Comparison of ENCODE assay signal across 8 cellular contexts in genomic region chr19:47729468-47729798, GRCh38. TPM values are rescaled to one million over a fixed set of nuclear protein-coding genes. Genes with fewer than 3 reads are reported as not detected.
A peak's percentile ranks its signal among the peaks of the same experiment; 100 is the strongest.
DNase-seq lines count a peak whose midpoint lies in the region; ATAC-seq, FAIRE-seq and TF ChIP-seq lines count a peak whose summit lies in the region.

No MANE protein-coding gene starts in this region.

- peak; percentile 88 for ATAC-seq in body of pancreas
- ATAC-seq in stimulated activated naive CD8-positive, alpha-beta T cell treated with anti-CD3 and anti-CD28 coated beads, Interleukin-15, amount 100 ng/mL, for 72 hours, result peak; percentile 62
- no peak for ATAC-seq in GM21381 (IDR thresholded peaks at IDR 0.05; ENCODE audit: unreplicated experiment)

- intact Hi-C loops in body of pancreas (cut with DNase I), result no loop called here

- TF ChIP-seq CTCF in body of pancreas (IDR thresholded peaks at IDR 0.05), result no peak
- no peak for TF ChIP-seq CTCF in keratinocyte (optimal IDR thresholded peaks at IDR 0.05 in 1 of 3, IDR thresholded peaks at IDR 0.05 in 1 of 3, conservative IDR thresholded peaks at IDR 0.05 in 1 of 3; ENCODE audit: extremely low read depth in 1 of 3, insufficient read depth in 2 of 3, low read length in 3 of 3)

- peak overlapping the region; percentile 90 for H3K4me2 ChIP-seq in keratinocyte (ENCODE audit: control insufficient read depth, extremely low read depth, insufficient read depth, low read depth, low read length)

- H3K27me3 ChIP-seq in HUES64 (ENCODE audit: insufficient read depth, low read length), result no peaks in the 10 kb centered on the region
- no peaks in the 10 kb centered on the region for H3K27me3 ChIP-seq in body of pancreas
- H3K27me3 ChIP-seq in keratinocyte (ENCODE audit: control insufficient read depth, extremely low read depth, insufficient read depth, low read length), result no peaks in the 10 kb centered on the region

- H3K36me3 ChIP-seq in HUES64 (ENCODE audit: insufficient read depth, low read length) (no peaks in the 10 kb centered on the region), body of pancreas (replicated peaks in 1 of 2; ENCODE audit: insufficient read depth in 1 of 2, low read depth in 2 of 2) (no peaks in the 10 kb centered on the region), keratinocyte (ENCODE audit: control insufficient read depth in 2 of 2, extremely low read depth in 1 of 2, insufficient read depth in 2 of 2, low read length in 2 of 2) (peaks cover 24 to 41% of the 10 kb centered on the region in 2 experiments)

- peaks cover 28% of the 10 kb centered on the region for H3K4me1 Mint-ChIP-seq in stimulated activated naive CD8-positive, alpha-beta T cell treated with anti-CD3 and anti-CD28 coated beads, Interleukin-15, amount 100 ng/mL, for 72 hours

- peaks cover 25% of the 10 kb centered on the region for H3K79me2 ChIP-seq in keratinocyte (ENCODE audit: control insufficient read depth, insufficient read depth, low read length)

- 3% methylated on average over 9 of the region's 9 CpGs for WGBS in HUES64
- 15 to 32% methylated on average over 9 of the region's 9 CpGs for WGBS in body of pancreas, 2 donors

- peaks cover 43% of the 10 kb centered on the region for H3K27me3 Mint-ChIP-seq in stimulated activated naive CD8-positive, alpha-beta T cell treated with anti-CD3 and anti-CD28 coated beads, Interleukin-15, amount 100 ng/mL, for 72 hours

- H2AFZ ChIP-seq in keratinocyte (ENCODE audit: control insufficient read depth, low read length), result no peak overlapping the region

- H3K4me3 ChIP-seq in HUES64 (ENCODE audit: low read length), result peak overlapping the region; percentile 64
- H3K4me3 ChIP-seq in body of pancreas, result no peak overlapping the region
- peak overlapping the region; percentile 19 to 67 (median 66) for H3K4me3 ChIP-seq in keratinocyte (ENCODE audit: control insufficient read depth in 2 of 3, extremely low read depth in 1 of 3, insufficient read depth in 2 of 3, low read depth in 1 of 3, low read length in 3 of 3)

- peak overlapping the region in 1 of 2 donors; percentile 54 for H3K27ac Mint-ChIP-seq in stimulated activated naive CD8-positive, alpha-beta T cell treated with anti-CD3 and anti-CD28 coated beads, Interleukin-15, amount 100 ng/mL, for 72 hours

- peak overlapping the region; percentile 79 to 89 for H3K4me3 Mint-ChIP-seq in stimulated activated naive CD8-positive, alpha-beta T cell treated with anti-CD3 and anti-CD28 coated beads, Interleukin-15, amount 100 ng/mL, for 72 hours

- in situ Hi-C loops in ACHN (cut with HindIII; ENCODE audit: low pct_ligation_motif_present, low pct_unique_long_range_greater_than_20kb, low sequenced_read_pairs), result no loop called here

- H3K27ac ChIP-seq in HUES64 (ENCODE audit: low read depth, low read length), result peak overlapping the region; percentile 19; the same call in 1 of the 2 replicates
- H3K27ac ChIP-seq in body of pancreas, result peak overlapping the region; percentile 71 to 84 (median 80)
- H3K27ac ChIP-seq in keratinocyte (ENCODE audit: control insufficient read depth, insufficient read depth, low read length), result peak overlapping the region; percentile 94

- dilution Hi-C loops in keratinocyte (cut with MboI; ENCODE audit: extremely low pct_ligation_motif_present, low sequenced_read_pairs), result no loop called here

- H3K9me3 Mint-ChIP-seq in stimulated activated naive CD8-positive, alpha-beta T cell treated with anti-CD3 and anti-CD28 coated beads, Interleukin-15, amount 100 ng/mL, for 72 hours, result no peaks in the 10 kb centered on the region

- peaks cover 6% of the 10 kb centered on the region; the same call in 1 of the 2 replicates for H3K4me1 ChIP-seq in HUES64 (ENCODE audit: insufficient read depth, low read length)
- H3K4me1 ChIP-seq in body of pancreas, result peaks cover 32% of the 10 kb centered on the region
- H3K4me1 ChIP-seq in keratinocyte (ENCODE audit: control insufficient read depth, extremely low read depth, insufficient read depth, low read length), result peaks cover 37% of the 10 kb centered on the region

- H3K9me1 ChIP-seq in keratinocyte (ENCODE audit: control insufficient read depth, extremely low read depth, insufficient read depth, low read length), result no peaks in the 10 kb centered on the region

- FAIRE-seq in keratinocyte (lab: Jason Lieb, UNC), result peak; percentile 66

- H4K20me1 ChIP-seq in keratinocyte (ENCODE audit: control insufficient read depth, extremely low read depth, insufficient read depth, low read length), result peaks cover 2% of the 10 kb centered on the region

- H3K9me3 ChIP-seq in HUES64 (ENCODE audit: insufficient read depth, low read depth, low read length) (no peaks in the 10 kb centered on the region), body of pancreas (no peaks in the 10 kb centered on the region), keratinocyte (ENCODE audit: control insufficient read depth, low read depth, low read length) (no peaks in the 10 kb centered on the region)

- DNase-seq in ACHN (peak; percentile 86), body of pancreas (peak; percentile 80 to 94 (median 88)), keratinocyte (ENCODE audit: low read depth, low spot score) (no peak), nucleus accumbens (lab: John Stamatoyannopoulos, UW) (no peak)
- no peak for DNase-seq in stimulated activated naive CD8-positive, alpha-beta T cell treated with anti-CD3 and anti-CD28 coated beads, Interleukin-15, amount 100 ng/mL, for 72 hours
- DNase-seq in activated CD4-positive, CD25-positive, alpha-beta regulatory T cell (lab: John Stamatoyannopoulos, UW), result no peak

- H3K9ac ChIP-seq in HUES64 (ENCODE audit: low read depth, low read length) (peak overlapping the region; percentile 48; the same call in 1 of the 2 replicates), keratinocyte (ENCODE audit: control insufficient read depth, extremely low read depth, insufficient read depth, low read length) (peak overlapping the region; percentile 77)

- peak in 1 of 3 donors; percentile 20 for TF ChIP-seq POLR2A in body of pancreas (IDR thresholded peaks at IDR 0.05)

RNA-seq across cellular contexts. Expression of gene NOP53, which starts 15.9 kb away (rescaled TPM):
- 205 TPM for polyA plus RNA-seq in HUES64 (2013, experiment 1 of 2)
- polyA plus RNA-seq in HUES64 (2013, experiment 2 of 2), result 209 TPM
- total RNA-seq in body of pancreas, result 100 to 1,000 TPM; 436 to 761 TPM
- 64.5 to 80.2 TPM (median 73.9 TPM) in 3 replicates for polyA plus RNA-seq in keratinocyte
- 126 TPM for polyA plus RNA-seq in keratinocyte (2011; ENCODE audit: low read depth)
- polyA plus RNA-seq in keratinocyte (2011; cell fraction: cytosol; rRNA removed), result 33.7 and 90.4 TPM in 2 replicates
- 50.2 and 59.6 TPM in 2 replicates for polyA plus RNA-seq in keratinocyte (2011; cell fraction: nucleus; rRNA removed)
- polyA plus RNA-seq in keratinocyte (2012; ENCODE audit: low replicate concordance), result 137 and 149 TPM in 2 replicates
- polyA minus RNA-seq in keratinocyte, result 29.1 to 62.5 TPM (median 32.3 TPM) in 3 replicates
- polyA minus RNA-seq in keratinocyte (2011; cell fraction: cytosol; rRNA and poly(A)+ RNA removed), result 129 TPM
- 28.0 and 30.9 TPM in 2 replicates for polyA minus RNA-seq in keratinocyte (2011; cell fraction: nucleus; rRNA and poly(A)+ RNA removed)

RNA-seq across cellular contexts. Expression of gene EHD2, which starts 16.2 kb away (rescaled TPM):
- 7.1 TPM for polyA plus RNA-seq in HUES64 (2013, experiment 1 of 2)
- 7.3 TPM for polyA plus RNA-seq in HUES64 (2013, experiment 2 of 2)
- total RNA-seq in body of pancreas, result 10 to 100 TPM; 41.2 to 66.3 TPM
- polyA plus RNA-seq in keratinocyte, result 18.3 to 48.5 TPM (median 23.7 TPM) in 3 replicates
- 35.1 TPM for polyA plus RNA-seq in keratinocyte (2011; ENCODE audit: low read depth)
- polyA plus RNA-seq in keratinocyte (2011; cell fraction: cytosol; rRNA removed), result 43.9 and 91.5 TPM in 2 replicates
- 95.6 and 141 TPM in 2 replicates for polyA plus RNA-seq in keratinocyte (2011; cell fraction: nucleus; rRNA removed)
- polyA plus RNA-seq in keratinocyte (2012; ENCODE audit: low replicate concordance), result 71.1 and 183 TPM in 2 replicates
- polyA minus RNA-seq in keratinocyte, result 26.8 to 216 TPM (median 31.6 TPM) in 3 replicates
- 198 TPM for polyA minus RNA-seq in keratinocyte (2011; cell fraction: cytosol; rRNA and poly(A)+ RNA removed)
- polyA minus RNA-seq in keratinocyte (2011; cell fraction: nucleus; rRNA and poly(A)+ RNA removed), result 114 and 133 TPM in 2 replicates

RNA-seq across cellular contexts. Expression of gene SELENOW, which starts 49.1 kb away (rescaled TPM):
- polyA plus RNA-seq in HUES64 (2013, experiment 1 of 2), result 242 TPM
- 230 TPM for polyA plus RNA-seq in HUES64 (2013, experiment 2 of 2)
- 100 to 1,000 TPM; 189 to 296 TPM for total RNA-seq in body of pancreas
- 421 to 777 TPM (median 509 TPM) in 3 replicates for polyA plus RNA-seq in keratinocyte
- 95.6 TPM for polyA plus RNA-seq in keratinocyte (2011; ENCODE audit: low read depth)
- polyA plus RNA-seq in keratinocyte (2011; cell fraction: cytosol; rRNA removed), result 628 and 828 TPM in 2 replicates
- polyA plus RNA-seq in keratinocyte (2011; cell fraction: nucleus; rRNA removed), result 193 and 224 TPM in 2 replicates
- 242 and 370 TPM in 2 replicates for polyA plus RNA-seq in keratinocyte (2012; ENCODE audit: low replicate concordance)
- 130 to 266 TPM (median 265 TPM) in 3 replicates for polyA minus RNA-seq in keratinocyte
- 221 TPM for polyA minus RNA-seq in keratinocyte (2011; cell fraction: cytosol; rRNA and poly(A)+ RNA removed)
- 38.6 and 40.7 TPM in 2 replicates for polyA minus RNA-seq in keratinocyte (2011; cell fraction: nucleus; rRNA and poly(A)+ RNA removed)

Comparison
In these comparisons a context has a peak if more than half of its experiments do, and no peak if none do; other contexts are left out.
1. DNase-seq: peak in ACHN (single experiment) and body of pancreas (4 of 4); none in keratinocyte (single experiment), stimulated activated naive CD8-positive, alpha-beta T cell treated with anti-CD3 and anti-CD28 coated beads, Interleukin-15, amount 100 ng/mL, for 72 hours (0 of 2), nucleus accumbens (0 of 56) and activated CD4-positive, CD25-positive, alpha-beta regulatory T cell (0 of 4).
2. H3K27ac ChIP-seq: peak in every context shown above with its lines; median percentile 94 in keratinocyte; 80 in body of pancreas; 19 in HUES64.
3. H3K4me3 ChIP-seq: peak in HUES64 (single experiment) and keratinocyte (3 of 3); none in body of pancreas (0 of 2).